In genomic region chr2:16948073-16948472, GRCh38 we compare ENCODE assay signal across 19 cellular contexts.
A peak's percentile ranks its signal among the peaks of the same experiment; 100 is the strongest.
DNase-seq lines count a peak whose midpoint lies in the region; ATAC-seq and TF ChIP-seq lines count a peak whose summit lies in the region.
"Had no signal": no experiment of that assay in that cellular context is flagged by ENCODE, and none has a peak within 500 bp of the region (broad histone marks: within the 10 kb centered on the region; RNA-seq: fewer than 3 reads in every experiment).

No MANE protein-coding gene starts in this region.

- no peaks in the 10 kb centered on the region for H3K36me3 Mint-ChIP-seq in stimulated activated naive B cell treated with anti-CD40 and anti-IgM and Interleukin-4, amounts not matched to agents 10 μg/mL and 1 μg/mL and 100 μg/mL, for 72 hours

- peaks cover 0 to 3% of the 10 kb centered on the region in 2 donors for H3K4me1 Mint-ChIP-seq in stimulated activated naive B cell treated with anti-CD40 and anti-IgM and Interleukin-4, amounts not matched to agents 10 μg/mL and 1 μg/mL and 100 μg/mL, for 72 hours
- H3K4me1 Mint-ChIP-seq: activated CD4-positive, alpha-beta memory T cell treated with anti-CD3 and anti-CD28 coated beads, Interleukin-2, amount 10 ng/mL, durations not matched to agents 7 days and 5 days had no signal

- intact Hi-C loops in lower leg skin (cut with DNase I; ENCODE audit: low total_unique reads), result no loop called here

- ATAC-seq in stimulated activated naive B cell treated with anti-CD40 and anti-IgM and Interleukin-4, amounts not matched to agents 10 μg/mL and 1 μg/mL and 100 μg/mL, for 72 hours (replicated peaks), result peak; percentile 25 to 27
- ATAC-seq: effector memory CD8-positive, alpha-beta T cell; pancreas had no signal

- H3K9me3 Mint-ChIP-seq in stimulated activated naive B cell treated with anti-CD40 and anti-IgM and Interleukin-4, amounts not matched to agents 10 μg/mL and 1 μg/mL and 100 μg/mL, for 72 hours, result peaks cover 0 to 3% of the 10 kb centered on the region in 2 donors
- H3K9me3 Mint-ChIP-seq: activated CD4-positive, alpha-beta memory T cell treated with anti-CD3 and anti-CD28 coated beads, Interleukin-2, amount 10 ng/mL, durations not matched to agents 7 days and 5 days; activated T-helper 1 cell treated with anti-CD3 and anti-CD28 coated beads, Interleukin-12 subunit alpha, Interleukin-12 subunit beta, Interleukin-2, Interleukin-4 antibody, amounts not matched to agents 30 ng/mL and 10 ng/mL and 1 ng/mL, durations not matched to agents 14 hours and 24 hours and 36 hours had no signal

- TF ChIP-seq CTCF in lower leg skin (IDR thresholded peaks at IDR 0.05), result no peak

- H3K27me3 Mint-ChIP-seq in stimulated activated naive B cell treated with anti-CD40 and anti-IgM and Interleukin-4, amounts not matched to agents 10 μg/mL and 1 μg/mL and 100 μg/mL, for 72 hours, result no peaks in the 10 kb centered on the region
- H3K27me3 Mint-ChIP-seq: activated CD4-positive, alpha-beta memory T cell treated with anti-CD3 and anti-CD28 coated beads, Interleukin-2, amount 10 ng/mL, durations not matched to agents 7 days and 5 days; effector memory CD8-positive, alpha-beta T cell had no signal

- H3K4me3 ChIP-seq in lower leg skin (ENCODE audit: low read depth, poor library complexity, severe bottlenecking), result no peak overlapping the region
- H3K4me3 ChIP-seq: BLaER1 treated with 17β-estradiol and CSF1 and Interleukin-3, amounts not matched to agents 10 nM and 100 nM; pancreas; SK-N-MC; tibial artery had no signal

- H3K27ac Mint-ChIP-seq in stimulated activated naive B cell treated with anti-CD40 and anti-IgM and Interleukin-4, amounts not matched to agents 10 μg/mL and 1 μg/mL and 100 μg/mL, for 72 hours, result peak overlapping the region; percentile 68
- H3K27ac Mint-ChIP-seq: activated CD4-positive, alpha-beta memory T cell treated with anti-CD3 and anti-CD28 coated beads, Interleukin-2, amount 10 ng/mL, durations not matched to agents 7 days and 5 days; activated T-helper 1 cell treated with anti-CD3 and anti-CD28 coated beads, Interleukin-12 subunit alpha, Interleukin-12 subunit beta, Interleukin-2, Interleukin-4 antibody, amounts not matched to agents 30 ng/mL and 10 ng/mL and 1 ng/mL, durations not matched to agents 14 hours and 24 hours and 36 hours; effector memory CD8-positive, alpha-beta T cell had no signal

- no peak overlapping the region for H3K4me3 Mint-ChIP-seq in stimulated activated naive B cell treated with anti-CD40 and anti-IgM and Interleukin-4, amounts not matched to agents 10 μg/mL and 1 μg/mL and 100 μg/mL, for 72 hours
- H3K4me3 Mint-ChIP-seq: activated CD4-positive, alpha-beta memory T cell treated with anti-CD3 and anti-CD28 coated beads, Interleukin-2, amount 10 ng/mL, durations not matched to agents 7 days and 5 days; activated T-helper 1 cell treated with anti-CD3 and anti-CD28 coated beads, Interleukin-12 subunit alpha, Interleukin-12 subunit beta, Interleukin-2, Interleukin-4 antibody, amounts not matched to agents 30 ng/mL and 10 ng/mL and 1 ng/mL, durations not matched to agents 14 hours and 24 hours and 36 hours; effector memory CD8-positive, alpha-beta T cell had no signal

- DNase-seq in DMS 273 (lab: John Stamatoyannopoulos, UW; ENCODE audit: unreplicated experiment) (peak; percentile 2), DMS 273 treated with DMSO at 0.1 percent for 48 hours (lab: John Stamatoyannopoulos, UW) (no peak), NCI-H1436 (lab: John Stamatoyannopoulos, UW) (peak; percentile 87), NCI-H82 treated with DMSO at 0.1 percent for 48 hours (lab: John Stamatoyannopoulos, UW; ENCODE audit: unreplicated experiment) (peak; percentile 81), lower leg skin (ENCODE audit: low spot score in 2 of 2) (no peak), SHP77 (lab: John Stamatoyannopoulos, UW) (no peak)
- no peak for DNase-seq in stimulated activated naive B cell treated with anti-CD40 and anti-IgM and Interleukin-4, amounts not matched to agents 10 μg/mL and 1 μg/mL and 100 μg/mL, for 72 hours
- no peak for DNase-seq in activated CD4-positive, alpha-beta T cell treated with anti-CD3 and anti-CD28 coated beads, Interleukin-2, amount 50 U/mL, for 4 hours
- DNase-seq: activated CD4-positive, alpha-beta memory T cell treated with anti-CD3 and anti-CD28 coated beads, Interleukin-2, amount 10 ng/mL, durations not matched to agents 7 days and 5 days; caudate nucleus; effector memory CD8-positive, alpha-beta T cell; hypothalamus; KBM-7; pancreas; stimulated activated CD4-positive, alpha-beta T cell treated with anti-CD3 and anti-CD28 coated beads, Interleukin-4, amount 100 ng/mL, for 4 hours; tibial artery had no signal

- 66 to 69% methylated on average over 5 of the region's 5 CpGs for WGBS in lower leg skin, 2 donors

- TF ChIP-seq POLR2A in lower leg skin (IDR thresholded peaks at IDR 0.05), result no peak

Comparison
In these comparisons a context has a peak if more than half of its experiments do, and no peak if none do; other contexts are left out.
1. DNase-seq: peak in DMS 273 (single experiment), NCI-H1436 (single experiment) and NCI-H82 treated with DMSO at 0.1 percent for 48 hours (single experiment); none in DMS 273 treated with DMSO at 0.1 percent for 48 hours (single experiment), stimulated activated naive B cell treated with anti-CD40 and anti-IgM and Interleukin-4, amounts not matched to agents 10 μg/mL and 1 μg/mL and 100 μg/mL, for 72 hours (single experiment), lower leg skin (0 of 2), SHP77 (0 of 2) and activated CD4-positive, alpha-beta T cell treated with anti-CD3 and anti-CD28 coated beads, Interleukin-2, amount 50 U/mL, for 4 hours (0 of 2).